ENCODE assay signal across 9 cellular contexts in the genomic region with DNA sequence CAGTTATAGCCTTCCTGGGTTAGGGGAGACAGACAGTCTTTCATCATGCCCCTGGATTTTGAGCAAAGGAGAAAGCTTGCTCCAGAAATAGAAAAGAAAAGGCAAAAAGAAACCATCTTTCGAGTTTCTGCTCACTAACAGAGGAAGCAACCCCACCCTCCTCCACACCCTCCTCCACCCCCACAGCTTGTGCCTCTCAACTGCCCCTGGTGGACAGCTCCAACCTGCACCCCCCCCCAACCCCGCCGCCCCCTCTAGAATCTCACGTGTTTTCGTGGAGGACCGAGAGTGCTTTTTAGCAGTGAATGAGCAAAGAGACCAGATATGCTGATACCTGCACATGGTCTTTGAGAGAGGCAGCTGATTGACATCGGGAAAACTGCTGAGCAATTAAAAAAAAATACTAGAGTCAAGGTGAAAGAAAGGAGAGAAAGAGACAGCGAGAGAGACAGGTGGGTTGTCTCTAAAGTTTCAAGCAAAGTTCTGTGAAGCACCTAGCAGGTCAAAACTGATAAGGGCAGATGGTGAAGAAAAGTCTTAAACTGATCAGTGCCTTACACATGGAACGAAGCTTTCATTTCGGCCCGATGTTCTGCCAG.
DNase-seq lines count a peak whose midpoint lies in the region; FAIRE-seq and TF ChIP-seq lines count a peak whose summit lies in the region.
"Had no signal": no experiment of that assay in that cellular context is flagged by ENCODE, and none has a peak within 500 bp of the region (broad histone marks: within the 10 kb centered on the region; RNA-seq: fewer than 3 reads in every experiment).

No MANE protein-coding gene starts in this region.

- no peak for FAIRE-seq in GM12892 (lab: Jason Lieb, UNC)
- FAIRE-seq: islet of Langerhans had no signal

- TF ChIP-seq POLR2A in GM12892 (IDR thresholded peaks at IDR 0.05; ENCODE audit: low read depth, low read length) (no peak), esophagus muscularis mucosa (IDR thresholded peaks at IDR 0.05; ENCODE audit: low read depth) (no peak)

- no TSS peak for BruUV-seq in A673 (replicated peaks; lab: Mats Ljungman, UMichigan)

- 72% methylated on average over 11 of the region's 11 CpGs for WGBS in esophagus muscularis mucosa

- H3K36me3 ChIP-seq in A673 (ENCODE audit: insufficient read depth, low read length, poor library complexity, severe bottlenecking) (no peaks in the 10 kb centered on the region), esophagus muscularis mucosa (no peaks in the 10 kb centered on the region)

- CTCF ChIA-PET in A673 (lab: Charles Lee) = no interaction called here

- peak; percentile 22 for DNase-seq in A673 (ENCODE audit: low spot score)
- peak; percentile 62 for DNase-seq in NOMO-1 treated with DMSO at 0.1 percent for 48 hours (lab: John Stamatoyannopoulos, UW; ENCODE audit: unreplicated experiment)
- DNase-seq in foreskin fibroblast = peak in 1 of 2 donors; percentile 16
- no peak for DNase-seq in GM12892 (ENCODE audit: insufficient read length)
- no peak for DNase-seq in esophagus muscularis mucosa (ENCODE audit: extremely low spot score)
- DNase-seq in T1000 (lab: John Stamatoyannopoulos, UW) = no peak
- no peak for DNase-seq in GM19238 (ENCODE audit: insufficient read length, low spot score)

- POLR2A ChIA-PET in A673 (lab: Charles Lee; ENCODE audit: low non-redundant PET) = no interaction called here

- no peak for TF ChIP-seq EP300 in esophagus muscularis mucosa (IDR thresholded peaks at IDR 0.05)

- intact Hi-C loops in A673 (cut with micrococcal nuclease; ENCODE audit: unreplicated experiment) (no loop called here), esophagus muscularis mucosa (cut with DNase I) (loop anchor here (10.0 kb wide), 1 partner anchor 492 kb away; no protein-coding TSS in a partner anchor)

- H3K27me3 ChIP-seq in A673 (replicated peaks; ENCODE audit: insufficient read depth, low read depth, low read length, poor library complexity) = peaks cover 42% of the 10 kb centered on the region
- H3K27me3 ChIP-seq in esophagus muscularis mucosa = peaks cover 0 to 8% (median 0%) of the 10 kb centered on the region in 4 donors

- no peaks in the 10 kb centered on the region for H3K9me3 ChIP-seq in A673 (ENCODE audit: low read depth, low read length, poor library complexity, severe bottlenecking)
- H3K9me3 ChIP-seq in esophagus muscularis mucosa = peaks cover 0 to 3% (median 0%) of the 10 kb centered on the region in 4 donors

- H3K27ac ChIP-seq in A673 (ENCODE audit: low read depth, low read length, poor library complexity, severe bottlenecking) (no peak overlapping the region), esophagus muscularis mucosa (replicated peaks in 1 of 4) (no peak overlapping the region)

- TF ChIP-seq CTCF in A673 (conservative IDR thresholded peaks at IDR 0.05; ENCODE audit: low read depth, low read length) (no peak), GM12874 (IDR thresholded peaks at IDR 0.05; ENCODE audit: insufficient read depth, low read depth, low read length) (peak; percentile 22; the same call in 1 of the 2 replicates), foreskin fibroblast (IDR thresholded peaks at IDR 0.05; ENCODE audit: low read depth, low read length) (peak; percentile 39), esophagus muscularis mucosa (IDR thresholded peaks at IDR 0.05) (peak in 1 of 3 experiments; percentile 5)

- H3K4me1 ChIP-seq in A673 (ENCODE audit: insufficient read depth, low read length, poor library complexity, severe bottlenecking) (no peaks in the 10 kb centered on the region), esophagus muscularis mucosa (peaks cover 0 to 11% (median 0%) of the 10 kb centered on the region in 4 donors)

- H3K4me3 ChIP-seq in A673 (ENCODE audit: low read depth, low read length, poor library complexity, severe bottlenecking) (no peak overlapping the region), foreskin fibroblast (ENCODE audit: low read depth in 1 of 2, low read length in 2 of 2) (peak overlapping the region; percentile 44 to 50), esophagus muscularis mucosa (peak overlapping the region in 2 of 4 donors; percentile 12 to 17)

Comparison
In these comparisons a context has a peak if more than half of its experiments do, and no peak if none do; other contexts are left out.
1. DNase-seq: peak in A673 (single experiment) and NOMO-1 treated with DMSO at 0.1 percent for 48 hours (single experiment); none in GM12892 (single experiment), esophagus muscularis mucosa (single experiment), T1000 (single experiment) and GM19238 (single experiment).